Comparison of ENCODE assay signal across 9 cellular contexts in the genomic region with DNA sequence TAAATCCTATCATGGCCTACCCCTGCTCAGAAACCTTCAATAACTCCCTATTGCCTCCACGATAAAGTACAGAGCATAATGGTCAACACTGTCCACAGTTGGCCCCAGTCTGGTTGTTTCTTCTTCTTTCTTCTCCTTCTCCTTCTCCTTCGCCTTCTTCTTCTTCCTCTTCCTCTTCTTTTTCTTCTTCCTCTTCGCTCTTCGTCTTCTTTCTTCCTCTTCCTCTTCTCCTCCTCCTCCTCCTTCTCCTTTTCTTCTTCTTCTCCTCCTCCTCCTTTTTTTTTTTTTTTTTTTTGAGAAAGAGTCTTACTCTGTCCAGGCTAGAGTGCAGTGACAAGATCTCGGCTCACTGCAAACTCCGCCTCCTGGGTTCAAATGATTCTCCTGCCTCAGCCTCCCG.
"Had no signal": no experiment of that assay in that cellular context is flagged by ENCODE, and none has a peak within 500 bp of the region (broad histone marks: within the 10 kb centered on the region; RNA-seq: fewer than 3 reads in every experiment).

No MANE protein-coding gene starts in this region.

- H3K4me2 ChIP-seq: SK-N-SH had no signal

- H3K9ac ChIP-seq: SK-N-SH had no signal

- H3K9me3 ChIP-seq: SK-N-SH had no signal

- H3K27ac ChIP-seq: RWPE1 had no signal

- DNase-seq: KG1, NCI-H2081 treated with DMSO at 0.1 percent for 48 hours, NCI-H226, NCI-H524 treated with DMSO at 0.1 percent for 48 hours, NCI-H69, PC-3 had no signal

- ATAC-seq: Panc1, PC-3 had no signal
